In genomic region chr13:43766766-43767165, GRCh38 we compare ENCODE assay signal across 18 cellular contexts. TPM values are rescaled to one million over a fixed set of nuclear protein-coding genes. Genes with fewer than 3 reads are reported as not detected.
DNase-seq lines count a peak whose midpoint lies in the region; ATAC-seq and TF ChIP-seq lines count a peak whose summit lies in the region.
"Had no signal": no experiment of that assay in that cellular context is flagged by ENCODE, and none has a peak within 500 bp of the region (broad histone marks: within the 10 kb centered on the region; RNA-seq: fewer than 3 reads in every experiment).

No MANE protein-coding gene starts in this region.

- peak; percentile 72 to 87 for ATAC-seq in right cardiac atrium
- ATAC-seq in stimulated activated naive CD8-positive, alpha-beta T cell treated with anti-CD3 and anti-CD28 coated beads, Interleukin-15, Interleukin-2, amounts not matched to agents 100 U/mL and 50 U/mL, for 24 hours: no peak
- ATAC-seq: activated CD8-positive, alpha-beta T cell treated with anti-CD3 and anti-CD28 coated beads for 36 hours had no signal

- peaks cover 6% of the 10 kb centered on the region for H3K4me1 ChIP-seq in right cardiac atrium (ENCODE audit: control insufficient read depth, insufficient read depth, low read length)
- H3K4me1 ChIP-seq: BLaER1 had no signal

- DNase-seq in NCI-H2107 treated with DMSO at 0.1 percent for 48 hours (lab: John Stamatoyannopoulos, UW; ENCODE audit: unreplicated experiment) (peak; percentile 45), NCI-H2107 (lab: John Stamatoyannopoulos, UW) (no peak), dorsolateral prefrontal cortex (peak in 3 of 10 donors; percentile 26 to 46 (median 27)), right cardiac atrium (peak; percentile 49 to 68 (median 66)), superior temporal gyrus (ENCODE audit: extremely low spot score) (peak; percentile 59), hypothalamus (lab: John Stamatoyannopoulos, UW) (no peak), iPS-NIHi7 (ENCODE audit: extremely low spot score) (no peak)
- no peak for DNase-seq in stimulated activated naive CD8-positive, alpha-beta T cell treated with anti-CD3 and anti-CD28 coated beads, Interleukin-15, Interleukin-2, amounts not matched to agents 100 U/mL and 50 U/mL, for 24 hours
- DNase-seq: activated B cell treated with CpG ODN at 0.5 μM for 24 hours; activated CD8-positive, alpha-beta T cell treated with anti-CD3 and anti-CD28 coated beads for 36 hours; activated naive CD4-positive, alpha-beta T cell treated with Interleukin-2 at 50 U/mL for 16 hours; Caco-2; NCI-H1436 treated with DMSO at 0.1 percent for 48 hours; SK-N-SH; T-helper 9 cell had no signal

- WGBS in right cardiac atrium: 26% methylated on average over 4 of the region's 4 CpGs

- intact Hi-C loops in dorsolateral prefrontal cortex (cut with DNase I) (no loop called here), right cardiac atrium (cut with DNase I) (no loop called here)

- H3K27ac ChIP-seq in dorsolateral prefrontal cortex: peak overlapping the region in 46 of 59 donors; percentile 0 to 76 (median 47)
- H3K27ac ChIP-seq in right cardiac atrium (ENCODE audit: low read length): no peak overlapping the region
- H3K27ac ChIP-seq: BLaER1, neutrophil, testis had no signal

- no peak for TF ChIP-seq CTCF in dorsolateral prefrontal cortex (IDR thresholded peaks at IDR 0.05 in 54 of 56, conservative IDR thresholded peaks at IDR 0.05 in 2 of 56; ENCODE audit: low read depth in 1 of 56, partially characterized antibody in 56 of 56)

- H3K9me3 ChIP-seq in right cardiac atrium (ENCODE audit: control insufficient read depth, low read length): no peaks in the 10 kb centered on the region
- H3K9me3 ChIP-seq: BLaER1, Caco-2, neutrophil, SK-N-SH, testis had no signal

- H3K4me3 ChIP-seq in dorsolateral prefrontal cortex (peak overlapping the region in 12 of 59 donors; percentile 6 to 31 (median 12)), right cardiac atrium (ENCODE audit: low read length) (no peak overlapping the region)
- H3K4me3 ChIP-seq: BLaER1, testis had no signal

- H3K27me3 ChIP-seq in dorsolateral prefrontal cortex (no peaks in the 10 kb centered on the region), right cardiac atrium (ENCODE audit: control insufficient read depth, insufficient read depth) (no peaks in the 10 kb centered on the region)
- H3K27me3 ChIP-seq: BLaER1, neutrophil, testis had no signal

RNA-seq across cellular contexts. Expression of gene ENOX1, which starts 20.0 kb away (rescaled TPM):
- total RNA-seq in dorsolateral prefrontal cortex (10 to 100 TPM; 13.5 to 35.9 (median 25.1) TPM), right cardiac atrium (1 to 10 TPM; 2.1 to 2.6 (median 2.3) TPM)
- 2.1 TPM for polyA plus RNA-seq in right cardiac atrium
- total RNA-seq: activated B cell treated with CpG ODN at 0.5 μM for 24 hours had no signal

Comparison
In these comparisons a context has a peak if more than half of its experiments do, and no peak if none do; other contexts are left out.
1. DNase-seq: peak in NCI-H2107 treated with DMSO at 0.1 percent for 48 hours (single experiment), right cardiac atrium (3 of 3) and superior temporal gyrus (single experiment); none in NCI-H2107 (single experiment), hypothalamus (0 of 51), iPS-NIHi7 (single experiment) and stimulated activated naive CD8-positive, alpha-beta T cell treated with anti-CD3 and anti-CD28 coated beads, Interleukin-15, Interleukin-2, amounts not matched to agents 100 U/mL and 50 U/mL, for 24 hours (single experiment).